ENCODE assay signal across 9 cellular contexts in genomic region chr5:139709587-139710369, GRCh38.
DNase-seq lines count a peak whose midpoint lies in the region; ATAC-seq and TF ChIP-seq lines count a peak whose summit lies in the region.
"Had no signal": no experiment of that assay in that cellular context is flagged by ENCODE, and none has a peak within 500 bp of the region (broad histone marks: within the 10 kb centered on the region; RNA-seq: fewer than 3 reads in every experiment).

No MANE protein-coding gene starts in this region.

- H3K4me1 Mint-ChIP-seq in CD4-positive, alpha-beta memory T cell: peaks cover 8 to 32% (median 16%) of the 10 kb centered on the region in 4 donors

- H3K27me3 ChIP-seq in CD4-positive, alpha-beta memory T cell (ENCODE audit: insufficient read depth, low read length): peaks cover 10% of the 10 kb centered on the region
- H3K27me3 ChIP-seq in mesenchymal stem cell (ENCODE audit: control insufficient read depth in 1 of 2, insufficient read depth in 1 of 2, low read length in 2 of 2) (peaks cover 0 to 4% of the 10 kb centered on the region in 2 experiments), upper lobe of right lung (peaks cover 17% of the 10 kb centered on the region)

- H3K9me3 ChIP-seq in CD4-positive, alpha-beta memory T cell (ENCODE audit: control insufficient read depth in 1 of 2, low read length in 2 of 2): no peaks in the 10 kb centered on the region
- no peaks in the 10 kb centered on the region for H3K9me3 ChIP-seq in mesenchymal stem cell (ENCODE audit: control insufficient read depth, low read length)
- no peaks in the 10 kb centered on the region for H3K9me3 ChIP-seq in upper lobe of right lung

- H2AFZ ChIP-seq in mesenchymal stem cell (ENCODE audit: low read depth, low read length): no peak overlapping the region

- H4K8ac ChIP-seq in mesenchymal stem cell (ENCODE audit: low read length): peak overlapping the region; percentile 94

- H3K18ac ChIP-seq in mesenchymal stem cell (ENCODE audit: low read depth in 1 of 2, low read length in 2 of 2): peak overlapping the region; percentile 82 to 93

- H2AK5ac ChIP-seq in mesenchymal stem cell (ENCODE audit: low read length, severe bottlenecking): peak overlapping the region; percentile 57

- H3K23ac ChIP-seq in mesenchymal stem cell (ENCODE audit: low read length in 2 of 2): no peak overlapping the region

- peak overlapping the region; percentile 75 for H2BK5ac ChIP-seq in mesenchymal stem cell (ENCODE audit: low read depth, low read length, poor library complexity, severe bottlenecking)

- no peaks in the 10 kb centered on the region for H3K36me3 ChIP-seq in CD4-positive, alpha-beta memory T cell (ENCODE audit: insufficient read depth, low read length)
- no peaks in the 10 kb centered on the region for H3K36me3 ChIP-seq in mesenchymal stem cell (ENCODE audit: control insufficient read depth in 1 of 2, insufficient read depth in 2 of 2, low read depth in 1 of 2, low read length in 2 of 2)
- no peaks in the 10 kb centered on the region for H3K36me3 ChIP-seq in upper lobe of right lung

- peak overlapping the region; percentile 71 to 87 (median 80) for H3K4me3 Mint-ChIP-seq in CD4-positive, alpha-beta memory T cell

- H3K27ac ChIP-seq in CD4-positive, alpha-beta memory T cell (ENCODE audit: low read depth, low read length): peak overlapping the region; percentile 22
- H3K27ac ChIP-seq in cingulate gyrus (ENCODE audit: low read depth, low read length): peak overlapping the region; percentile 85
- H3K27ac ChIP-seq in mesenchymal stem cell (ENCODE audit: low read length, poor library complexity, severe bottlenecking): peak overlapping the region; percentile 77
- H3K27ac ChIP-seq in upper lobe of right lung: peak overlapping the region; percentile 65

- peak; percentile 5 for ATAC-seq in upper lobe of right lung
- no peak for ATAC-seq in HG02642 (IDR thresholded peaks at IDR 0.05; ENCODE audit: poor library complexity, unreplicated experiment)
- ATAC-seq in HG02870 (IDR thresholded peaks at IDR 0.05; ENCODE audit: unreplicated experiment): no peak

- TF ChIP-seq CTCF in upper lobe of right lung (IDR thresholded peaks at IDR 0.05): no peak

- peak overlapping the region; percentile 95 for H2BK120ac ChIP-seq in mesenchymal stem cell (ENCODE audit: low read depth, low read length)

- H3K4ac ChIP-seq in mesenchymal stem cell (ENCODE audit: low read depth in 1 of 2, low read length in 2 of 2): peak overlapping the region in 1 of 2 experiments; percentile 81

- intact Hi-C loops in CD4-positive, alpha-beta memory T cell (cut with micrococcal nuclease): loop anchor here (2.0 kb wide), 1 partner anchor 37 kb away; no protein-coding TSS in a partner anchor
- intact Hi-C loops in upper lobe of right lung (cut with DNase I): loop anchor here (10.0 kb wide), 1 partner anchor 55 kb away; no protein-coding TSS in a partner anchor

- peak in 3 of 5 donors; percentile 18 to 49 (median 24) for DNase-seq in CD4-positive, alpha-beta memory T cell
- DNase-seq in NCI-H2171 (lab: John Stamatoyannopoulos, UW) (peak; percentile 58), mesenchymal stem cell (peak; percentile 41), upper lobe of right lung (no peak), SHP77 (lab: John Stamatoyannopoulos, UW) (no peak)

- CTCF ChIA-PET in CD4-positive, alpha-beta memory T cell (lab: Charles Lee; ENCODE audit: partially characterized antibody): interaction anchor here (0.8 kb wide), 1 partner anchor 11 kb away, joined by 3 read pairs; no protein-coding TSS in a partner anchor

- H2BK15ac ChIP-seq in mesenchymal stem cell (ENCODE audit: low read depth, poor library complexity, severe bottlenecking): peak overlapping the region; percentile 96

- peak overlapping the region; percentile 47 to 95 (median 84) for H3K27ac Mint-ChIP-seq in CD4-positive, alpha-beta memory T cell
- H3K27ac Mint-ChIP-seq: activated naive CD4-positive, alpha-beta T cell treated with anti-CD3 and anti-CD28 coated beads, Interleukin-2, amount 50 U/mL, for 72 hours had no signal

- H4K91ac ChIP-seq in mesenchymal stem cell (ENCODE audit: low read length): peak overlapping the region; percentile 92

- no peaks in the 10 kb centered on the region for H3K79me1 ChIP-seq in mesenchymal stem cell (replicated peaks; ENCODE audit: low read length, poor library complexity, severe bottlenecking)

- POLR2A ChIA-PET in CD4-positive, alpha-beta memory T cell (lab: Charles Lee; ENCODE audit: partially characterized antibody): interaction anchor here (0.8 to 2.4 kb wide), 6 partner anchors 9 to 72 kb away, joined by 3 to 11 read pairs (median 7); partner anchors contain the start of gene CXXC5

- H3K9ac ChIP-seq in mesenchymal stem cell (ENCODE audit: low read length): peak overlapping the region; percentile 86

- peaks cover 7 to 15% of the 10 kb centered on the region in 2 donors for H3K27me3 Mint-ChIP-seq in CD4-positive, alpha-beta memory T cell

- H3K4me2 ChIP-seq in mesenchymal stem cell (ENCODE audit: low read length, poor library complexity, severe bottlenecking): peak overlapping the region; percentile 93

- peak overlapping the region in 1 of 2 donors; percentile 51 for H3K4me3 ChIP-seq in CD4-positive, alpha-beta memory T cell (ENCODE audit: low read length in 2 of 2)
- H3K4me3 ChIP-seq in mesenchymal stem cell (ENCODE audit: insufficient read depth in 1 of 2, low read depth in 1 of 2, low read length in 2 of 2) (peak overlapping the region; percentile 25 to 34), upper lobe of right lung (peak overlapping the region; percentile 51)

- H3K36me3 Mint-ChIP-seq in CD4-positive, alpha-beta memory T cell: no peaks in the 10 kb centered on the region
- H3K36me3 Mint-ChIP-seq: activated naive CD4-positive, alpha-beta T cell treated with anti-CD3 and anti-CD28 coated beads, Interleukin-2, amount 50 U/mL, for 72 hours had no signal

- WGBS in mesenchymal stem cell: 10% methylated on average over 46 of the region's 59 CpGs

- H2BK12ac ChIP-seq in mesenchymal stem cell (ENCODE audit: low read length in 2 of 2): peak overlapping the region; percentile 93 to 94

- no peak overlapping the region for H3K14ac ChIP-seq in mesenchymal stem cell (ENCODE audit: low read length in 2 of 2)

- H3K4me1 ChIP-seq in CD4-positive, alpha-beta memory T cell (ENCODE audit: insufficient read depth, low read length): peaks cover 19% of the 10 kb centered on the region
- H3K4me1 ChIP-seq in mesenchymal stem cell (ENCODE audit: control insufficient read depth, insufficient read depth, low read depth, low read length) (peaks cover 46% of the 10 kb centered on the region), upper lobe of right lung (peaks cover 30% of the 10 kb centered on the region)

- no peaks in the 10 kb centered on the region for H3K9me3 Mint-ChIP-seq in CD4-positive, alpha-beta memory T cell
- H3K9me3 Mint-ChIP-seq: activated naive CD4-positive, alpha-beta T cell treated with anti-CD3 and anti-CD28 coated beads, Interleukin-2, amount 50 U/mL, for 72 hours had no signal

Comparison
In these comparisons a context has a peak if more than half of its experiments do, and no peak if none do; other contexts are left out.
1. DNase-seq: peak in CD4-positive, alpha-beta memory T cell (3 of 5), NCI-H2171 (single experiment) and mesenchymal stem cell (single experiment); none in upper lobe of right lung (single experiment) and SHP77 (0 of 2).
2. H3K27ac ChIP-seq: peak in every context shown above with its lines; median percentile 85 in cingulate gyrus; 77 in mesenchymal stem cell; 65 in upper lobe of right lung; 22 in CD4-positive, alpha-beta memory T cell.